20 cellular contexts compared by ENCODE assay signal in genomic region chr3:73610493-73610892, GRCh38. TPM values are rescaled to one million over a fixed set of nuclear protein-coding genes. Genes with fewer than 3 reads are reported as not detected.
"Had no signal": no experiment of that assay in that cellular context is flagged by ENCODE, and none has a peak within 500 bp of the region (broad histone marks: within the 10 kb centered on the region; RNA-seq: fewer than 3 reads in every experiment).

No MANE protein-coding gene starts in this region.

- H3K27ac ChIP-seq: parathyroid adenoma, right lobe of liver, SK-N-MC, upper lobe of left lung, VCaP had no signal

- ATAC-seq: activated CD4-positive, CD25-positive, alpha-beta regulatory T cell treated with anti-CD3 and anti-CD28 coated beads, Interleukin-2, amount 50 U/mL, for 24 hours; activated naive CD4-positive, alpha-beta T cell treated with anti-CD3 and anti-CD28 coated beads, Interleukin-2, amount 50 U/mL, for 72 hours; right lobe of liver; T-cell had no signal

- H3K36me3 ChIP-seq: adrenal gland, esophagus squamous epithelium, right lobe of liver, upper lobe of left lung had no signal

- H3K27me3 ChIP-seq: adrenal gland, esophagus squamous epithelium, right lobe of liver, upper lobe of left lung had no signal

- DNase-seq: activated CD4-positive, alpha-beta memory T cell treated with anti-CD3 and anti-CD28 coated beads, Interleukin-2, amount 10 ng/mL, durations not matched to agents 7 days and 5 days; activated CD4-positive, alpha-beta T cell treated with anti-CD3 and anti-CD28 coated beads, Interleukin-2, amount 10 ng/mL, durations not matched to agents 24 days and 14 days; activated T-cell treated with anti-CD3 and anti-CD28 coated beads for 4 hours; adrenal gland; cerebellar nuclear complex; esophagus squamous epithelium; hypothalamus; nephron progenitor cell; right lobe of liver; stimulated activated CD4-positive, alpha-beta T cell treated with anti-CD3 and anti-CD28 coated beads, Interleukin-2, amount 100 ng/mL, for 48 hours; stimulated activated CD8-positive, alpha-beta memory T cell treated with anti-CD3 and anti-CD28 coated beads, Interleukin-4, amount 100 ng/mL, for 48 hours; stimulated activated naive CD4-positive, alpha-beta T cell; T-cell; upper lobe of left lung had no signal

- H3K4me1 ChIP-seq: parathyroid adenoma, right lobe of liver, upper lobe of left lung had no signal

- H3K9ac ChIP-seq: parathyroid adenoma had no signal

- H2AFZ ChIP-seq: parathyroid adenoma had no signal

- H3K4me3 ChIP-seq: adrenal gland, coronary artery, esophagus squamous epithelium, right lobe of liver, SK-N-MC, upper lobe of left lung had no signal

- H3K79me2 ChIP-seq: parathyroid adenoma had no signal

- H3K9me3 ChIP-seq: adrenal gland, esophagus squamous epithelium, right lobe of liver, upper lobe of left lung had no signal

RNA-seq across cellular contexts. Expression of gene PDZRN3, which starts 14.2 kb away (rescaled TPM):
- total RNA-seq: activated CD4-positive, alpha-beta memory T cell treated with anti-CD3 and anti-CD28 coated beads, Interleukin-2, amount 10 ng/mL, durations not matched to agents 7 days and 5 days; activated CD4-positive, alpha-beta T cell treated with anti-CD3 and anti-CD28 coated beads, Interleukin-2, amount 10 ng/mL, durations not matched to agents 24 days and 14 days; activated naive CD4-positive, alpha-beta T cell treated with anti-CD3 and anti-CD28 coated beads, Interleukin-2, amount 50 U/mL, for 72 hours had no signal
